ENCODE assay signal across 1 cellular context in the genomic region with DNA sequence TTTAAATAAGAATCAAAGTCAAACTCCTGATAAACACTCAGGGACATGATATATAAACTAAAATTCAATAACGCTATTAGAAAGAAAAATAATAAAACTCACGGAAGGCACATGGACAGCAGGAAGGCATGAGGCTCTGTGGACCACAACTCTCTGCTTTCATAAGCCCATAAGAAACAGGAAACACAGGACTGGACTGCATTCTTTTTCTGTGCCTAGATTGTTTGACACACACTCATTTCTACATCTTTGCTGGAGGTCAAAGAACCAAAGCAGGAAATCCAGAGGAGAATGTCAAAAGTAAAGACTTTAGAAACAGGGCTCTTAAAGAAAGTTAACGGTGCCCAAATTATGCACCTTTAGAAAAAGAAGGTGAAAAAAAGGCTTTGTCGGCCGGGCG.
TF ChIP-seq lines count a peak whose summit lies in the region.

No MANE protein-coding gene starts in this region.

TF ChIP-seq in K562, 482 proteins besides CTCF, POLR2A, EP300 and RAD21 (continued from another document):
- TF ChIP-seq, protein P1, sequence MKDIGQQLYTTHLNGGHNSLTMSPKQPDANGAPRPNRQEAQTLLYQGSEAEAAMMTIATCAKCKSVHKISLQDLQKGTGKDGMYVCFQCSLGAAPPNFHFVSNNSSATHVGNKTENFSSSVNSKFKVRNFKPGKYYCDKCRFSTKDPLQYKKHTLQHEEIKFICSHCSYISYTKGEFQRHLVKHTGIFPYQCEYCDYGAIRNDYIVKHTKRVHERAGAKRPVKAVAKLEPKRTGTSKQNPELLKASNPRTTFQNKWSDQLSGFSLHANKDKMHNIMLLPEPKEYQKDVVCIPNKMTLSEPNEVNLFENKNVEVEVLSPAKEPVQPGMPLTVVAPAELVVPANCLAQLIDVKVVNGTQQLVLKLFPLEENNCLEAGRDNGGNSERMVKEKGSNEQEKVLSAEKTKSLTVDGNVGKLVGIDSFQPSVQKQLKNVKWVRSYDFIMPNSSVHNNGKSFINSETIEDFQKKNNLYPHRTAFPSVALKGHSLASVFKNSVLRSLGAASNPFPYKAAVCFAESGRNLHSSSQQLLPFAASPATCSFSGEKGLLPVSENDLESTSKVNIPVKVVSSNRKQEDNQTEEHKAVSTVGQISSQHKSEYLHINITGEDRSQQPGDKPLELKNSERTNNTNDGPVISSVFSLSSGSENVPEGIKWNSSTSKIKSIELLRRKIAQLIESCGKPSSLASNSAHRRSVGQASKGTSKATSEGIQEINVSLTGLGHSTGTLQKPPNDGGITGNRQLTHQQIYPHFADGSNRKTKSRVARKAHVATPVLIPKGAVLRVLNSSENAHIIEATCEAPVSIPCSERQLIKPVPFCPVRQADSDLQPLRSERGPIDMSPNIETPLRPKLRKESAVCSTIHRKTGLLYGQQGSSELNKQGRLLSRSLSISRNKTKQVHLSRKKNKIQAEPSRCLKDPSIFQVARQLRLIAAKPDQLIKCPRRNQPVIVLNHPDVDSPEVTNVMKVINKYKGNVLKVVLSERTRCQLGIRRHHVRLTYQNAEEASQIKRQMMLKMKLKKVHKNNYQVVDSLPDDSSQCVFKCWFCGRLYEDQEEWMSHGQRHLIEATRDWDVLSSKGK (CRISPR knock-in tag; IDR thresholded peaks at IDR 0.05) = no peak
- TF ChIP-seq, protein P2, sequence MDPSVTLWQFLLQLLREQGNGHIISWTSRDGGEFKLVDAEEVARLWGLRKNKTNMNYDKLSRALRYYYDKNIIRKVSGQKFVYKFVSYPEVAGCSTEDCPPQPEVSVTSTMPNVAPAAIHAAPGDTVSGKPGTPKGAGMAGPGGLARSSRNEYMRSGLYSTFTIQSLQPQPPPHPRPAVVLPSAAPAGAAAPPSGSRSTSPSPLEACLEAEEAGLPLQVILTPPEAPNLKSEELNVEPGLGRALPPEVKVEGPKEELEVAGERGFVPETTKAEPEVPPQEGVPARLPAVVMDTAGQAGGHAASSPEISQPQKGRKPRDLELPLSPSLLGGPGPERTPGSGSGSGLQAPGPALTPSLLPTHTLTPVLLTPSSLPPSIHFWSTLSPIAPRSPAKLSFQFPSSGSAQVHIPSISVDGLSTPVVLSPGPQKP (CRISPR knock-in tag; IDR thresholded peaks at IDR 0.05) = no peak
- TF ChIP-seq ZNF445 (CRISPR knock-in tag; IDR thresholded peaks at IDR 0.05; ENCODE audit: low read depth) = no peak
TF ChIP-seq in K562: peak in this region for 1.
